In the genomic region with DNA sequence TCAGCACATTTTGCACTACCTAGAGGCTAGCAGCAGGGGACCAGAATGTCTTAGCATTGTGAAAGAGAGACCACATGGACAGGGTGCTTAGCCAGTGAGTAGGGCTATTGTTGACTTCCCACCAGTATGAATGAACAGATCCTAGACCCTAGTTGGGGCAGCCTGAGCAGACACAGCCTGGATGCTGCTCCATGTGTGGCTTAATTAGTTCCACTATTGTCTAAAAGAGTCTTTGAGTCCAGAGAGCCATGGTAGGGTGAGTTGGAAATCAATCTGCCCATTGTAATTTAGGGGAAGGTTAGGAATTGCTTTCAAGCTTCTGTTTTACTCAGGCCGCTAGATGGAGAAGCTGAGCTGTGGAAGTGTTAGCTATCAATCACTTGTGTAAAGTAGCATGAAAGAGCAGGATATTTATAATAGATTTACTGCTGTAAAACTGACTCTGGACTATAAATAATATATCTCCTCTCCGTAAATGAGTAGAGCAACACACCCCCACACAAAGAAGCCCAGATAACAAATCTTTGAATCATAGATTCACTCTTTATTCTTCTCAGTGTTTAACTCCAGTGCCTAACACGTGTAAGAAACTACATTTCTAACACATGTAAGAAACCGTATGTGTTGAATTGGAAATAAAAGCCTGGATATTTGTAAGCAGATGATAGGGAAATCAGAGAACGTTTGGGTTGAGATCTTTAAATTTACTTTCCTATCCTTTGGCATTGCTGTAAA, we compare ENCODE assay signal across 8 cellular contexts. TPM values are rescaled to one million over a fixed set of nuclear protein-coding genes. Genes with fewer than 3 reads are reported as not detected.
DNase-seq lines count a peak whose midpoint lies in the region; ATAC-seq and TF ChIP-seq lines count a peak whose summit lies in the region.

No MANE protein-coding gene starts in this region.

- TF ChIP-seq EP300 in SK-N-SH (IDR thresholded peaks at IDR 0.05; ENCODE audit: borderline replicate concordance in 1 of 2, low read depth in 1 of 2, low read length in 1 of 2) = no peak

- H3K27me3 Mint-ChIP-seq in naive thymus-derived CD8-positive, alpha-beta T cell = no peaks in the 10 kb centered on the region

- no peak for TF ChIP-seq POLR2A in esophagus squamous epithelium (IDR thresholded peaks at IDR 0.05)

- intact Hi-C loops in esophagus squamous epithelium (cut with DNase I) = no loop called here

- H3K27ac ChIP-seq in SK-N-SH (ENCODE audit: low read depth in 2 of 2, low read length in 1 of 2) (no peak overlapping the region), esophagus squamous epithelium (no peak overlapping the region)

- 43% methylated on average over 5 of the region's 5 CpGs for WGBS in SK-N-SH (ENCODE audit: low lambda C conversion rate)
- WGBS in esophagus squamous epithelium, 2 donors = 29 to 36% methylated on average over 5 of the region's 5 CpGs

- CTCF ChIA-PET in SK-N-SH (lab: Yijun Ruan, JAX) = interaction anchor here (0.5 to 3.2 kb wide), 14 partner anchors 10 to 396 kb away, joined by 3 to 10 read pairs (median 4); no protein-coding TSS in a partner anchor

- peak; percentile 80 for DNase-seq in COLO829 (ENCODE audit: low spot score)
- DNase-seq in LoVo (ENCODE audit: low spot score) = peak; percentile 53
- no peak for DNase-seq in SK-N-SH
- no peak for DNase-seq in esophagus squamous epithelium (lab: John Stamatoyannopoulos, UW)
- peak in 8 of 10 donors; percentile 13 to 66 (median 38) for DNase-seq in naive thymus-derived CD8-positive, alpha-beta T cell
- DNase-seq in GF-D8 (lab: John Stamatoyannopoulos, UW) = no peak

- no peaks in the 10 kb centered on the region for H3K79me2 ChIP-seq in SK-N-SH (ENCODE audit: insufficient read depth)

- POLR2A ChIA-PET in SK-N-SH (lab: Yijun Ruan, JAX) = no interaction called here
- POLR2A ChIA-PET in naive thymus-derived CD8-positive, alpha-beta T cell (lab: Charles Lee) = interaction anchor here (0.6 kb wide), 1 partner anchor 22 kb away, joined by 3 read pairs; no protein-coding TSS in a partner anchor

- ATAC-seq in GM19452 (IDR thresholded peaks at IDR 0.05; ENCODE audit: unreplicated experiment) (peak; percentile 26), HG03342 (IDR thresholded peaks at IDR 0.05; ENCODE audit: unreplicated experiment) (no peak)
- ATAC-seq in naive thymus-derived CD8-positive, alpha-beta T cell = no peak

- H3K9me3 Mint-ChIP-seq in naive thymus-derived CD8-positive, alpha-beta T cell = no peaks in the 10 kb centered on the region

- H3K36me3 ChIP-seq in SK-N-SH (replicated peaks in 1 of 2; ENCODE audit: control insufficient read depth in 1 of 2, insufficient read depth in 2 of 2, low read length in 1 of 2) (no peaks in the 10 kb centered on the region), esophagus squamous epithelium (no peaks in the 10 kb centered on the region)

- H3K4me1 ChIP-seq in SK-N-SH (ENCODE audit: control insufficient read depth in 1 of 2, insufficient read depth in 2 of 2, low read depth in 1 of 2, low read length in 1 of 2) = peaks cover 0 to 4% of the 10 kb centered on the region in 2 experiments; a peak in 2 of 4 replicates
- peaks cover 0 to 18% (median 0%) of the 10 kb centered on the region in 3 donors for H3K4me1 ChIP-seq in esophagus squamous epithelium

- peak; percentile 72 for TF ChIP-seq RAD21 in SK-N-SH (IDR thresholded peaks at IDR 0.05; ENCODE audit: low read length)

- no peaks in the 10 kb centered on the region for H3K36me3 Mint-ChIP-seq in naive thymus-derived CD8-positive, alpha-beta T cell

- no peak overlapping the region for H2AFZ ChIP-seq in SK-N-SH (ENCODE audit: low read depth)

- H3K4me3 Mint-ChIP-seq in naive thymus-derived CD8-positive, alpha-beta T cell = no peak overlapping the region

- H4K20me1 ChIP-seq in SK-N-SH (ENCODE audit: insufficient read depth) = no peaks in the 10 kb centered on the region

- TF ChIP-seq CTCF in SK-N-SH (IDR thresholded peaks at IDR 0.05) (peak; percentile 43), esophagus squamous epithelium (IDR thresholded peaks at IDR 0.05) (peak; percentile 20 to 66 (median 38))

- H3K9ac ChIP-seq in SK-N-SH = no peak overlapping the region

- H3K4me2 ChIP-seq in SK-N-SH = no peak overlapping the region

- H3K4me3 ChIP-seq in SK-N-SH (ENCODE audit: low read depth in 2 of 2, low read length in 1 of 2) (no peak overlapping the region; a peak in 1 of 4 replicates), esophagus squamous epithelium (no peak overlapping the region)

- peak overlapping the region; percentile 11 to 98 (median 52) for H3K27ac Mint-ChIP-seq in naive thymus-derived CD8-positive, alpha-beta T cell

- no peaks in the 10 kb centered on the region for H3F3A ChIP-seq in SK-N-SH (replicated peaks; ENCODE audit: insufficient read depth)

- H3K27me3 ChIP-seq in SK-N-SH (ENCODE audit: insufficient read depth) = no peaks in the 10 kb centered on the region
- H3K27me3 ChIP-seq in esophagus squamous epithelium = no peaks in the 10 kb centered on the region

- H3K4me1 Mint-ChIP-seq in naive thymus-derived CD8-positive, alpha-beta T cell = peaks cover 21 to 63% (median 59%) of the 10 kb centered on the region in 4 donors

- no peaks in the 10 kb centered on the region for H3K9me3 ChIP-seq in SK-N-SH
- no peaks in the 10 kb centered on the region for H3K9me3 ChIP-seq in esophagus squamous epithelium

- no peaks in the 10 kb centered on the region for H3K9me2 ChIP-seq in SK-N-SH

TF ChIP-seq in SK-N-SH, 30 proteins besides CTCF, POLR2A, EP300 and RAD21:
- TF ChIP-seq USF1 (IDR thresholded peaks at IDR 0.05; ENCODE audit: borderline replicate concordance, low read depth) (no peak), USF2 (IDR thresholded peaks at IDR 0.05; ENCODE audit: borderline replicate concordance, low read depth, low read length) (no peak), TCF12 (IDR thresholded peaks at IDR 0.05) (no peak), SMC3 (IDR thresholded peaks at IDR 0.05; ENCODE audit: low read depth, low read length) (peak; percentile 12; the same call in 1 of the 2 replicates), TAF1 (IDR thresholded peaks at IDR 0.05; ENCODE audit: borderline replicate concordance, low read depth, low read length) (no peak), MAX (IDR thresholded peaks at IDR 0.05; ENCODE audit: low read depth) (no peak)
- TF ChIP-seq, protein P1, sequence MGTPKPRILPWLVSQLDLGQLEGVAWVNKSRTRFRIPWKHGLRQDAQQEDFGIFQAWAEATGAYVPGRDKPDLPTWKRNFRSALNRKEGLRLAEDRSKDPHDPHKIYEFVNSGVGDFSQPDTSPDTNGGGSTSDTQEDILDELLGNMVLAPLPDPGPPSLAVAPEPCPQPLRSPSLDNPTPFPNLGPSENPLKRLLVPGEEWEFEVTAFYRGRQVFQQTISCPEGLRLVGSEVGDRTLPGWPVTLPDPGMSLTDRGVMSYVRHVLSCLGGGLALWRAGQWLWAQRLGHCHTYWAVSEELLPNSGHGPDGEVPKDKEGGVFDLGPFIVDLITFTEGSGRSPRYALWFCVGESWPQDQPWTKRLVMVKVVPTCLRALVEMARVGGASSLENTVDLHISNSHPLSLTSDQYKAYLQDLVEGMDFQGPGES (IDR thresholded peaks at IDR 0.05; ENCODE audit: low read depth, low read length) = no peak
- TF ChIP-seq, protein P2, sequence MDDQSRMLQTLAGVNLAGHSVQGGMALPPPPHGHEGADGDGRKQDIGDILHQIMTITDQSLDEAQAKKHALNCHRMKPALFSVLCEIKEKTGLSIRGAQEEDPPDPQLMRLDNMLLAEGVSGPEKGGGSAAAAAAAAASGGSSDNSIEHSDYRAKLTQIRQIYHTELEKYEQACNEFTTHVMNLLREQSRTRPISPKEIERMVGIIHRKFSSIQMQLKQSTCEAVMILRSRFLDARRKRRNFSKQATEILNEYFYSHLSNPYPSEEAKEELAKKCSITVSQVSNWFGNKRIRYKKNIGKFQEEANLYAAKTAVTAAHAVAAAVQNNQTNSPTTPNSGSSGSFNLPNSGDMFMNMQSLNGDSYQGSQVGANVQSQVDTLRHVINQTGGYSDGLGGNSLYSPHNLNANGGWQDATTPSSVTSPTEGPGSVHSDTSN (IDR thresholded peaks at IDR 0.05) = 0 out of 2 replicates have a peak, but pooled peaks have one; percentile 18

RNA-seq across cellular contexts. Expression of gene GCSAM, which starts 4.1 kb away (rescaled TPM):
- polyA plus RNA-seq in SK-N-SH (2012; rRNA removed) = not detected in 2 replicates
- polyA plus RNA-seq in SK-N-SH (2012; cell fraction: cytosol; rRNA removed) = not detected in 2 replicates
- polyA plus RNA-seq in SK-N-SH (2012; cell fraction: nucleus; rRNA removed) = not detected in 2 replicates
- 1 to 10 TPM in 2 of 4 donors, under 1 TPM in 2; 0.26 to 3.0 (median 0.85) TPM for total RNA-seq in esophagus squamous epithelium
- 10 to 100 TPM; 15.1 TPM for total RNA-seq in naive thymus-derived CD8-positive, alpha-beta T cell
- 10 to 100 TPM; 18.1 to 25.3 (median 22.0) TPM for polyA plus RNA-seq in naive thymus-derived CD8-positive, alpha-beta T cell

RNA-seq across cellular contexts. Expression of gene C3orf52, which starts 50.9 kb away (rescaled TPM):
- 5.4 and 8.7 TPM in 2 replicates for polyA plus RNA-seq in SK-N-SH (2012; rRNA removed)
- polyA plus RNA-seq in SK-N-SH (2012; cell fraction: cytosol; rRNA removed) = 5.7 TPM in 2 replicates
- polyA plus RNA-seq in SK-N-SH (2012; cell fraction: nucleus; rRNA removed) = 7.8 and 15.3 TPM in 2 replicates
- total RNA-seq in esophagus squamous epithelium = 10 to 100 TPM in 1 of 4 donors, 1 to 10 TPM in 3; 5.7 to 12.7 (median 9.5) TPM
- total RNA-seq in naive thymus-derived CD8-positive, alpha-beta T cell = under 1 TPM; 0.94 to 0.96 TPM
- under 1 TPM; 0.54 to 0.96 (median 0.64) TPM for polyA plus RNA-seq in naive thymus-derived CD8-positive, alpha-beta T cell

Comparison
In these comparisons a context has a peak if more than half of its experiments do, and no peak if none do; other contexts are left out.
1. DNase-seq: peak in COLO829 (single experiment), LoVo (single experiment) and naive thymus-derived CD8-positive, alpha-beta T cell (8 of 10); none in SK-N-SH (single experiment), esophagus squamous epithelium (single experiment) and GF-D8 (single experiment).
2. RNA of gene GCSAM, which starts 4.1 kb away (total RNA-seq): 15.1 TPM in naive thymus-derived CD8-positive, alpha-beta T cell; 0.26 to 3.0 TPM in esophagus squamous epithelium; every median in the first group is over 4 times any median in the second.